ENCODE assay signal across 23 cellular contexts in genomic region chr17:57858838-57859237, GRCh38. TPM values are rescaled to one million over a fixed set of nuclear protein-coding genes. Genes with fewer than 3 reads are reported as not detected.
DNase-seq lines count a peak whose midpoint lies in the region; ATAC-seq and TF ChIP-seq lines count a peak whose summit lies in the region.
"Had no signal": no experiment of that assay in that cellular context is flagged by ENCODE, and none has a peak within 500 bp of the region (broad histone marks: within the 10 kb centered on the region; RNA-seq: fewer than 3 reads in every experiment).

No MANE protein-coding gene starts in this region.

- DNase-seq in D341Med (ENCODE audit: low spot score), result peak; percentile 28
- no peak for DNase-seq in WERI-Rb-1
- DNase-seq in neural crest cell (ENCODE audit: low read depth, low spot score), result no peak
- no peak for DNase-seq in germinal center (ENCODE audit: low spot score)
- DNase-seq: CD4-positive, CD25-positive, alpha-beta regulatory T cell; GM23248; H7; IMR-90; KG1; MG63; NCI-H1105 treated with DMSO at 0.1 percent for 48 hours; NCI-H146; NCI-H2029; NCI-H446; NCI-H526; NK-92 treated with Interleukin-12 subunit alpha and Interleukin-12 subunit beta, amount 100 ng/mL, for 24 hours; PC-9; RPMI8226; SHP77 had no signal

- TF ChIP-seq CTCF in WERI-Rb-1 (IDR thresholded peaks at IDR 0.05; ENCODE audit: low read depth, low read length), result no peak
- no peak for TF ChIP-seq CTCF in neural crest cell (conservative IDR thresholded peaks at IDR 0.05)

- H3K4me1 Mint-ChIP-seq in neural crest cell, result peaks cover 58% of the 10 kb centered on the region
- H3K4me1 Mint-ChIP-seq in activated T-helper 17 cell treated with anti-CD3 and anti-CD28 coated beads, Interleukin-2, amount 50 U/mL, for 72 hours, result peaks cover 7% of the 10 kb centered on the region

- no peaks in the 10 kb centered on the region for H3K9me3 Mint-ChIP-seq in neural crest cell
- H3K9me3 Mint-ChIP-seq in activated T-helper 17 cell treated with anti-CD3 and anti-CD28 coated beads, Interleukin-2, amount 50 U/mL, for 72 hours, result no peaks in the 10 kb centered on the region

- peak overlapping the region; percentile 66 for H3K4me3 Mint-ChIP-seq in neural crest cell
- no peak overlapping the region for H3K4me3 Mint-ChIP-seq in activated T-helper 17 cell treated with anti-CD3 and anti-CD28 coated beads, Interleukin-2, amount 50 U/mL, for 72 hours

- no peak overlapping the region for H3K9ac ChIP-seq in stomach smooth muscle (ENCODE audit: low read length in 2 of 2)
- H3K9ac ChIP-seq: BLaER1, GM23248 had no signal

- peaks cover under 1% of the 10 kb centered on the region for H3K36me3 Mint-ChIP-seq in neural crest cell (ENCODE audit: low read depth)
- no peaks in the 10 kb centered on the region for H3K36me3 Mint-ChIP-seq in activated T-helper 17 cell treated with anti-CD3 and anti-CD28 coated beads, Interleukin-2, amount 50 U/mL, for 72 hours (ENCODE audit: low read depth)
- H3K36me3 Mint-ChIP-seq: CD4-positive, CD25-positive, alpha-beta regulatory T cell had no signal

- H3K27me3 ChIP-seq in WERI-Rb-1 (ENCODE audit: insufficient read depth, low read depth, severe bottlenecking) (no peaks in the 10 kb centered on the region), stomach smooth muscle (ENCODE audit: control insufficient read depth in 1 of 2, insufficient read depth in 2 of 2, low read length in 2 of 2) (no peaks in the 10 kb centered on the region)
- H3K27me3 ChIP-seq: BLaER1, MG63 had no signal

- H3K27ac ChIP-seq in WERI-Rb-1 (peak overlapping the region; percentile 29), stomach smooth muscle (ENCODE audit: low read length) (peak overlapping the region; percentile 96)
- H3K27ac ChIP-seq: BLaER1, GM23248, PC-9 had no signal

- H3K9me3 ChIP-seq in WERI-Rb-1 (ENCODE audit: severe bottlenecking) (no peaks in the 10 kb centered on the region), stomach smooth muscle (ENCODE audit: control insufficient read depth in 2 of 2, low read length in 2 of 2) (no peaks in the 10 kb centered on the region)
- H3K9me3 ChIP-seq: BLaER1, MG63 had no signal

- H3K27ac Mint-ChIP-seq in neural crest cell (ENCODE audit: unreplicated experiment), result peak overlapping the region; percentile 76
- H3K27ac Mint-ChIP-seq in activated T-helper 17 cell treated with anti-CD3 and anti-CD28 coated beads, Interleukin-2, amount 50 U/mL, for 72 hours, result no peak overlapping the region
- H3K27ac Mint-ChIP-seq: CD4-positive, CD25-positive, alpha-beta regulatory T cell had no signal

- H3K27me3 Mint-ChIP-seq in neural crest cell (ENCODE audit: low read depth), result peaks cover 5% of the 10 kb centered on the region
- H3K27me3 Mint-ChIP-seq in activated T-helper 17 cell treated with anti-CD3 and anti-CD28 coated beads, Interleukin-2, amount 50 U/mL, for 72 hours, result no peaks in the 10 kb centered on the region

- H3K4me3 ChIP-seq in WERI-Rb-1 (ENCODE audit: low read depth, low read length) (no peak overlapping the region), stomach smooth muscle (ENCODE audit: low read length in 2 of 2) (no peak overlapping the region)
- H3K4me3 ChIP-seq: BLaER1, GM23248, MG63, PC-9 had no signal

- H3K36me3 ChIP-seq in WERI-Rb-1, result no peaks in the 10 kb centered on the region; the same call in 1 of the 2 replicates
- H3K36me3 ChIP-seq in stomach smooth muscle (ENCODE audit: control insufficient read depth in 2 of 2, insufficient read depth in 2 of 2, low read length in 2 of 2), result no peaks in the 10 kb centered on the region
- H3K36me3 ChIP-seq: BLaER1 had no signal

- no peak for ATAC-seq in GM21528 (IDR thresholded peaks at IDR 0.05; ENCODE audit: low FRiP score, unreplicated experiment)
- no peak for ATAC-seq in activated T-helper 17 cell treated with anti-CD3 and anti-CD28 coated beads, Interleukin-2, amount 50 U/mL, for 72 hours (replicated peaks)

- H3K4me1 ChIP-seq in stomach smooth muscle (ENCODE audit: control insufficient read depth, insufficient read depth, low read length), result peaks cover 75% of the 10 kb centered on the region

RNA-seq across cellular contexts. Expression of gene MRPS23, which starts 9.0 kb away (rescaled TPM):
- total RNA-seq in neural crest cell, result 50.0 and 63.0 TPM in 2 replicates
- total RNA-seq in activated T-helper 17 cell treated with anti-CD3 and anti-CD28 coated beads, Interleukin-2, amount 50 U/mL, for 72 hours, result 10 to 100 TPM; 27.5 to 48.5 TPM
